In genomic region chr3:42263354-42264346, GRCh38 we compare ENCODE assay signal across 10 cellular contexts. TPM values are rescaled to one million over a fixed set of nuclear protein-coding genes. Genes with fewer than 3 reads are reported as not detected.
DNase-seq lines count a peak whose midpoint lies in the region; ATAC-seq and TF ChIP-seq lines count a peak whose summit lies in the region.
"Had no signal": no experiment of that assay in that cellular context is flagged by ENCODE, and none has a peak within 500 bp of the region (broad histone marks: within the 10 kb centered on the region; RNA-seq: fewer than 3 reads in every experiment).

No MANE protein-coding gene starts in this region.

- H3K9me3 Mint-ChIP-seq in naive thymus-derived CD4-positive, alpha-beta T cell: peaks cover 0 to 4% (median 0%) of the 10 kb centered on the region in 11 donors

- ATAC-seq in naive thymus-derived CD4-positive, alpha-beta T cell: peak; percentile 32
- ATAC-seq in HG02642 (IDR thresholded peaks at IDR 0.05; ENCODE audit: poor library complexity, unreplicated experiment): no peak

- H3K27ac ChIP-seq in MM.1S (ENCODE audit: low read length): no peak overlapping the region
- H3K27ac ChIP-seq in coronary artery: no peak overlapping the region
- no peak overlapping the region for H3K27ac ChIP-seq in naive thymus-derived CD4-positive, alpha-beta T cell (ENCODE audit: low read depth, low read length)
- no peak overlapping the region for H3K27ac ChIP-seq in transverse colon

- TF ChIP-seq POLR2A in transverse colon (IDR thresholded peaks at IDR 0.05): no peak

- H3K4me1 ChIP-seq in MM.1S (ENCODE audit: low read length): no peaks in the 10 kb centered on the region
- H3K4me1 ChIP-seq in naive thymus-derived CD4-positive, alpha-beta T cell (ENCODE audit: control insufficient read depth in 2 of 2, insufficient read depth in 2 of 2, low read length in 2 of 2): peaks cover 0 to 7% of the 10 kb centered on the region in 2 donors
- peaks cover 0 to 22% (median 15%) of the 10 kb centered on the region in 4 donors for H3K4me1 ChIP-seq in transverse colon

- no peak overlapping the region for H2AFZ ChIP-seq in MM.1S (ENCODE audit: low read length)

- no peaks in the 10 kb centered on the region for H3F3A ChIP-seq in MM.1S (ENCODE audit: insufficient read depth, low read length)

- in situ Hi-C loops in transverse colon (cut with MboI; ENCODE audit: low pct_ligation_motif_present in 1 of 4, low pct_unique_long_range_greater_than_20kb in 1 of 4, low sequenced_read_pairs in 3 of 4): no loop called here

- WGBS in transverse colon (ENCODE audit: low coverage in 1 of 2), 2 donors: 23 to 41% methylated on average over 11 to 50 of the region's 56 CpGs

- TF ChIP-seq EP300 in transverse colon (IDR thresholded peaks at IDR 0.05; ENCODE audit: low read depth): no peak

- no peak overlapping the region for H3K27ac Mint-ChIP-seq in naive thymus-derived CD4-positive, alpha-beta T cell

- H3K9ac ChIP-seq in MM.1S (ENCODE audit: low read length): no peak overlapping the region

- H3K79me2 ChIP-seq in MM.1S (ENCODE audit: low read length): no peaks in the 10 kb centered on the region

- H3K9me3 ChIP-seq in MM.1S (replicated peaks; ENCODE audit: insufficient read depth, low read length) (no peaks in the 10 kb centered on the region), transverse colon (no peaks in the 10 kb centered on the region)
- H3K9me3 ChIP-seq in naive thymus-derived CD4-positive, alpha-beta T cell (ENCODE audit: control insufficient read depth in 2 of 3, low read length in 3 of 3): no peaks in the 10 kb centered on the region

- CTCF ChIA-PET in naive thymus-derived CD4-positive, alpha-beta T cell (lab: Charles Lee): interaction anchor here (0.6 to 0.8 kb wide), 2 partner anchors 14 to 42 kb away, joined by 3 read pairs; no protein-coding TSS in a partner anchor

- H3K27me3 ChIP-seq in MM.1S (replicated peaks; ENCODE audit: insufficient read depth, low read length): peaks cover 19% of the 10 kb centered on the region
- H3K27me3 ChIP-seq in naive thymus-derived CD4-positive, alpha-beta T cell (ENCODE audit: control insufficient read depth in 2 of 2, insufficient read depth in 2 of 2, low read length in 2 of 2): peaks cover 0 to 15% of the 10 kb centered on the region in 2 donors
- H3K27me3 ChIP-seq in transverse colon: peaks cover 84% of the 10 kb centered on the region

- H3K4me2 ChIP-seq in MM.1S (ENCODE audit: low read depth, low read length): peak overlapping the region; percentile 47

- H3K27me3 Mint-ChIP-seq in naive thymus-derived CD4-positive, alpha-beta T cell: peaks cover 56 to 76% (median 69%) of the 10 kb centered on the region in 5 donors

- intact Hi-C loops in naive thymus-derived CD4-positive, alpha-beta T cell (cut with micrococcal nuclease): no loop called here
- intact Hi-C loops in transverse colon (cut with DNase I; ENCODE audit: low total_unique reads): no loop called here

- no peaks in the 10 kb centered on the region for H4K20me1 ChIP-seq in MM.1S (ENCODE audit: insufficient read depth, low read length)

- TF ChIP-seq CTCF in MM.1S (IDR thresholded peaks at IDR 0.05; ENCODE audit: low read length) (0 out of 2 replicates have a peak, but pooled peaks have one; percentile 4), coronary artery (IDR thresholded peaks at IDR 0.05) (no peak), transverse colon (IDR thresholded peaks at IDR 0.05) (no peak)

- DNase-seq in COLO668 (lab: John Stamatoyannopoulos, UW; ENCODE audit: unreplicated experiment) (peak; percentile 48), MM.1S (no peak), coronary artery (ENCODE audit: low spot score) (peak; percentile 54), OCI-M1 (lab: John Stamatoyannopoulos, UW) (no peak), HK-2 (ENCODE audit: unreplicated experiment) (no peak), transverse colon (no peak)
- peak in 2 of 9 donors; percentile 15 to 30 for DNase-seq in naive thymus-derived CD4-positive, alpha-beta T cell

- POLR2A ChIA-PET in naive thymus-derived CD4-positive, alpha-beta T cell (lab: Charles Lee): no interaction called here

- H3K36me3 ChIP-seq in MM.1S (replicated peaks; ENCODE audit: insufficient read depth, low read length): no peaks in the 10 kb centered on the region
- H3K36me3 ChIP-seq in naive thymus-derived CD4-positive, alpha-beta T cell (ENCODE audit: control insufficient read depth in 2 of 3, insufficient read depth in 3 of 3, low read length in 3 of 3): no peaks in the 10 kb centered on the region
- no peaks in the 10 kb centered on the region for H3K36me3 ChIP-seq in transverse colon

- peaks cover 2 to 19% (median 13%) of the 10 kb centered on the region in 7 donors for H3K4me1 Mint-ChIP-seq in naive thymus-derived CD4-positive, alpha-beta T cell

- no peaks in the 10 kb centered on the region for H3K9me2 ChIP-seq in MM.1S (replicated peaks; ENCODE audit: insufficient read depth, low read length)

- H3K4me3 Mint-ChIP-seq in naive thymus-derived CD4-positive, alpha-beta T cell: peak overlapping the region in 6 of 10 donors; percentile 23 to 75 (median 52)

- H3K4me3 ChIP-seq in MM.1S (ENCODE audit: low read length): no peak overlapping the region
- H3K4me3 ChIP-seq in coronary artery: peak overlapping the region; percentile 53
- no peak overlapping the region for H3K4me3 ChIP-seq in naive thymus-derived CD4-positive, alpha-beta T cell (ENCODE audit: low read length)
- peak overlapping the region in 1 of 4 donors; percentile 34 for H3K4me3 ChIP-seq in transverse colon

- H3K36me3 Mint-ChIP-seq in naive thymus-derived CD4-positive, alpha-beta T cell: no peaks in the 10 kb centered on the region

RNA-seq across cellular contexts. Expression of gene CCK, which starts 2.3 kb away (rescaled TPM):
- total RNA-seq in naive thymus-derived CD4-positive, alpha-beta T cell: not detected
- not detected for polyA plus RNA-seq in naive thymus-derived CD4-positive, alpha-beta T cell
- total RNA-seq in transverse colon: 1 to 10 TPM in 3 of 4 donors, not detected in 1; 1.4 to 2.2 (median 1.9) TPM
- total RNA-seq: pulmonary artery endothelial cell, ureter had no signal

Comparison
In these comparisons a context has a peak if more than half of its experiments do, and no peak if none do; other contexts are left out.
1. DNase-seq: peak in COLO668 (single experiment) and coronary artery (single experiment); none in MM.1S (single experiment), OCI-M1 (single experiment), HK-2 (single experiment) and transverse colon (single experiment).